14 cellular contexts compared by ENCODE assay signal in genomic region chr11:94737171-94737611, GRCh38. TPM values are rescaled to one million over a fixed set of nuclear protein-coding genes. Genes with fewer than 3 reads are reported as not detected.
A peak's percentile ranks its signal among the peaks of the same experiment; 100 is the strongest.
DNase-seq lines count a peak whose midpoint lies in the region; ATAC-seq, FAIRE-seq and TF ChIP-seq lines count a peak whose summit lies in the region.
"Had no signal": no experiment of that assay in that cellular context is flagged by ENCODE, and none has a peak within 500 bp of the region (broad histone marks: within the 10 kb centered on the region; RNA-seq: fewer than 3 reads in every experiment).

No MANE protein-coding gene starts in this region.

- TF ChIP-seq CTCF in LNCaP clone FGC (IDR thresholded peaks at IDR 0.05; ENCODE audit: control insufficient read depth, extremely low read depth, insufficient read depth) = no peak
- TF ChIP-seq CTCF in bronchial epithelial cell (IDR thresholded peaks at IDR 0.05; ENCODE audit: insufficient read depth, low read length, severe bottlenecking) = no peak
- TF ChIP-seq CTCF in left lung (IDR thresholded peaks at IDR 0.05) = no peak
- TF ChIP-seq CTCF in natural killer cell (IDR thresholded peaks at IDR 0.05) = no peak

- ATAC-seq in left lung (peak; percentile 11), GM19324 (IDR thresholded peaks at IDR 0.05; ENCODE audit: low FRiP score, unreplicated experiment) (no peak), natural killer cell (no peak)

- peaks cover 0 to 17% of the 10 kb centered on the region in 2 donors for H3K4me1 ChIP-seq in left lung

- no peak overlapping the region for H3K4me3 Mint-ChIP-seq in natural killer cell
- H3K4me3 Mint-ChIP-seq: activated naive CD4-positive, alpha-beta T cell treated with anti-CD3 and anti-CD28 coated beads, Interleukin-2, amount 10 ng/mL, durations not matched to agents 7 days and 5 days; CD14-positive monocyte; immature natural killer cell had no signal

- peaks cover 8 to 33% of the 10 kb centered on the region in 2 donors for H3K27me3 Mint-ChIP-seq in natural killer cell (ENCODE audit: low read depth in 2 of 2)

- intact Hi-C loops in left lung (cut with DNase I) (no loop called here), natural killer cell (cut with micrococcal nuclease) (no loop called here)

- H3K27me3 ChIP-seq in bronchial epithelial cell (ENCODE audit: control insufficient read depth, insufficient read depth, low read length) (no peaks in the 10 kb centered on the region), left lung (peaks cover 11 to 41% of the 10 kb centered on the region in 2 donors)

- no peaks in the 10 kb centered on the region for H3K36me3 Mint-ChIP-seq in natural killer cell
- H3K36me3 Mint-ChIP-seq: activated naive CD4-positive, alpha-beta T cell treated with anti-CD3 and anti-CD28 coated beads, Interleukin-2, amount 10 ng/mL, durations not matched to agents 7 days and 5 days; immature natural killer cell had no signal

- H3K27ac Mint-ChIP-seq in natural killer cell = no peak overlapping the region
- H3K27ac Mint-ChIP-seq: activated naive CD4-positive, alpha-beta T cell treated with anti-CD3 and anti-CD28 coated beads, Interleukin-2, amount 10 ng/mL, durations not matched to agents 7 days and 5 days; CD14-positive monocyte; immature natural killer cell had no signal

- no peak overlapping the region for H3K27ac ChIP-seq in left lung

- no peak overlapping the region for H3K4me3 ChIP-seq in LNCaP clone FGC (ENCODE audit: low read depth, low read length)
- H3K4me3 ChIP-seq in bronchial epithelial cell (ENCODE audit: low read depth, low read length) = no peak overlapping the region
- no peak overlapping the region for H3K4me3 ChIP-seq in left lung

- no peaks in the 10 kb centered on the region for H3K9me3 ChIP-seq in left lung

- no peaks in the 10 kb centered on the region for H3K9me3 Mint-ChIP-seq in natural killer cell
- H3K9me3 Mint-ChIP-seq: activated naive CD4-positive, alpha-beta T cell treated with anti-CD3 and anti-CD28 coated beads, Interleukin-2, amount 10 ng/mL, durations not matched to agents 7 days and 5 days; immature natural killer cell had no signal

- H3K36me3 ChIP-seq in bronchial epithelial cell (ENCODE audit: control insufficient read depth, insufficient read depth, low read length) (peaks cover 2% of the 10 kb centered on the region), left lung (no peaks in the 10 kb centered on the region)

- DNase-seq in EL (peak; percentile 81), LNCaP clone FGC (ENCODE audit: low read depth) (peak; percentile 68), bronchial epithelial cell (ENCODE audit: low read depth) (peak; percentile 66), left lung (no peak), SIG-M5 treated with dmso at 0.1 percent for 504 hours (lab: John Stamatoyannopoulos, UW; ENCODE audit: unreplicated experiment) (no peak), natural killer cell (no peak), NOMO-1 (lab: John Stamatoyannopoulos, UW; ENCODE audit: unreplicated experiment in 2 of 2) (no peak)
- DNase-seq: activated naive CD4-positive, alpha-beta T cell treated with anti-CD3 and anti-CD28 coated beads, Interleukin-2, amount 10 ng/mL, durations not matched to agents 7 days and 5 days; foreskin melanocyte; immature natural killer cell; stimulated activated CD4-positive, alpha-beta T cell treated with anti-CD3 and anti-CD28 coated beads, Interleukin-4, amount 100 ng/mL, for 24 hours; stimulated activated naive CD4-positive, alpha-beta T cell treated with Interleukin-2 at 50 U/mL for 16 hours had no signal

- peaks cover 8 to 10% of the 10 kb centered on the region in 2 donors for H3K4me1 Mint-ChIP-seq in natural killer cell

- FAIRE-seq in bronchial epithelial cell (lab: Jason Lieb, UNC) = no peak

RNA-seq across cellular contexts. Expression of gene AMOTL1, which starts 31.0 kb away (rescaled TPM):
- total RNA-seq in bronchial epithelial cell = 62.1 and 64.8 TPM in 2 replicates
- total RNA-seq in left lung = 10 to 100 TPM; 42.7 to 52.0 TPM
- 1 to 10 TPM; 7.1 to 8.9 (median 8.7) TPM for total RNA-seq in natural killer cell

Comparison
In these comparisons a context has a peak if more than half of its experiments do, and no peak if none do; other contexts are left out.
1. DNase-seq: peak in EL (single experiment), LNCaP clone FGC (single experiment) and bronchial epithelial cell (single experiment); none in left lung (0 of 2), SIG-M5 treated with dmso at 0.1 percent for 504 hours (single experiment), natural killer cell (single experiment) and NOMO-1 (0 of 2).